Comparison of ENCODE assay signal across 36 cellular contexts in the genomic region with DNA sequence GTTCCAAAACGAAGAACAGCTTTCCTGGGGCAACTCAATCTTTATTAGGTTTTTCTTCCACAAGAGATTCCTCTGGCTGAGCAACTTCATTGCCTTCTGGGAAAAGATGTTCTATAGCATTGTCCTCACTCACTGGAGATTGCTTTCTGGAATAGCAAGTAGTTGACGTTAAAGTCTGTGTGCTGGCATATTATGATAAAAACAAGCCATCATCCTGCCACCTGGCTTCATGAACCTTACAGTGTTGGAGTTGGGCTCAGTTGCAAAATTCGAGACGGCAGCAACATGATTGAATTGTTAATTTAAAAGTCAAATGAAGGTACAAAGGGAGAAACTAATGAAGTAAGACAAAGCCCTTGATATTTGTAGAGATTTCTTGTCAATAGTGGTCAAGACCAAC.
"Had no signal": no experiment of that assay in that cellular context is flagged by ENCODE, and none has a peak within 500 bp of the region (broad histone marks: within the 10 kb centered on the region; RNA-seq: fewer than 3 reads in every experiment).

No MANE protein-coding gene starts in this region.

- H3K27me3 ChIP-seq: MG63 had no signal

- H3K9me3 ChIP-seq: MG63 had no signal

- H3K27ac ChIP-seq: KMS-11 had no signal

- H3K4me3 ChIP-seq: MG63 had no signal

- DNase-seq: Karpas-422, Kasumi-1, KG1, MG63, MM.1S, MV-4-11, NCI-H1048, NCI-H1092, NCI-H1092 treated with DMSO at 0.1 percent for 48 hours, NCI-H1105, NCI-H1105 treated with DMSO at 0.1 percent for 48 hours, NCI-H1417, NCI-H1417 treated with DMSO at 0.1 percent for 48 hours, NCI-H1436, NCI-H1436 treated with DMSO at 0.1 percent for 48 hours, NCI-H146, NCI-H1694, NCI-H1694 treated with DMSO at 0.1 percent for 48 hours, NCI-H187, NCI-H187 treated with DMSO at 0.1 percent for 48 hours, NCI-H1930, NCI-H2029, NCI-H2029 treated with DMSO at 0.1 percent for 48 hours, NCI-H2081, NCI-H2081 treated with DMSO at 0.1 percent for 48 hours, NCI-H2107, NCI-H2171, NCI-H2171 treated with DMSO at 0.1 percent for 48 hours, NCI-H2227 treated with DMSO at 0.1 percent for 48 hours, NCI-H226, NCI-H345, NCI-H446, NCI-H446 treated with DMSO at 0.1 percent for 48 hours, NCI-H510A, NCI-H510A treated with DMSO at 0.1 percent for 48 hours had no signal

- H3K36me3 ChIP-seq: MG63 had no signal

- H3K9ac ChIP-seq: KMS-11 had no signal

- H3K4me2 ChIP-seq: KMS-11 had no signal
